In genomic region chr17:50027639-50028206, GRCh38 we compare ENCODE assay signal across 1 cellular context.
TF ChIP-seq lines count a peak whose summit lies in the region.

No MANE protein-coding gene starts in this region.

TF ChIP-seq in SK-N-SH, 30 proteins besides CTCF, POLR2A, EP300 and RAD21 (continued from another document):
- TF ChIP-seq SMC3 (IDR thresholded peaks at IDR 0.05; ENCODE audit: low read depth, low read length), result 0 out of 2 replicates have a peak, but pooled peaks have one; percentile 15
- TF ChIP-seq, protein P1, sequence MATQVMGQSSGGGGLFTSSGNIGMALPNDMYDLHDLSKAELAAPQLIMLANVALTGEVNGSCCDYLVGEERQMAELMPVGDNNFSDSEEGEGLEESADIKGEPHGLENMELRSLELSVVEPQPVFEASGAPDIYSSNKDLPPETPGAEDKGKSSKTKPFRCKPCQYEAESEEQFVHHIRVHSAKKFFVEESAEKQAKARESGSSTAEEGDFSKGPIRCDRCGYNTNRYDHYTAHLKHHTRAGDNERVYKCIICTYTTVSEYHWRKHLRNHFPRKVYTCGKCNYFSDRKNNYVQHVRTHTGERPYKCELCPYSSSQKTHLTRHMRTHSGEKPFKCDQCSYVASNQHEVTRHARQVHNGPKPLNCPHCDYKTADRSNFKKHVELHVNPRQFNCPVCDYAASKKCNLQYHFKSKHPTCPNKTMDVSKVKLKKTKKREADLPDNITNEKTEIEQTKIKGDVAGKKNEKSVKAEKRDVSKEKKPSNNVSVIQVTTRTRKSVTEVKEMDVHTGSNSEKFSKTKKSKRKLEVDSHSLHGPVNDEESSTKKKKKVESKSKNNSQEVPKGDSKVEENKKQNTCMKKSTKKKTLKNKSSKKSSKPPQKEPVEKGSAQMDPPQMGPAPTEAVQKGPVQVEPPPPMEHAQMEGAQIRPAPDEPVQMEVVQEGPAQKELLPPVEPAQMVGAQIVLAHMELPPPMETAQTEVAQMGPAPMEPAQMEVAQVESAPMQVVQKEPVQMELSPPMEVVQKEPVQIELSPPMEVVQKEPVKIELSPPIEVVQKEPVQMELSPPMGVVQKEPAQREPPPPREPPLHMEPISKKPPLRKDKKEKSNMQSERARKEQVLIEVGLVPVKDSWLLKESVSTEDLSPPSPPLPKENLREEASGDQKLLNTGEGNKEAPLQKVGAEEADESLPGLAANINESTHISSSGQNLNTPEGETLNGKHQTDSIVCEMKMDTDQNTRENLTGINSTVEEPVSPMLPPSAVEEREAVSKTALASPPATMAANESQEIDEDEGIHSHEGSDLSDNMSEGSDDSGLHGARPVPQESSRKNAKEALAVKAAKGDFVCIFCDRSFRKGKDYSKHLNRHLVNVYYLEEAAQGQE (IDR thresholded peaks at IDR 0.05; ENCODE audit: low read depth, low read length), result peak; percentile 82
- peak; percentile 42; the same call in 1 of the 2 replicates for TF ChIP-seq GABPA (IDR thresholded peaks at IDR 0.05; ENCODE audit: low read depth)
- peak; percentile 98 for TF ChIP-seq FOSL2 (IDR thresholded peaks at IDR 0.05; ENCODE audit: borderline replicate concordance, low read depth)
- TF ChIP-seq RXRA (IDR thresholded peaks at IDR 0.05; ENCODE audit: borderline replicate concordance, low read depth), result peak; percentile 95; the same call in 1 of the 2 replicates
- TF ChIP-seq RCOR1 (IDR thresholded peaks at IDR 0.05; ENCODE audit: low read length), result no peak
- peak; percentile 87 for TF ChIP-seq PBX3 (IDR thresholded peaks at IDR 0.05)
